In genomic region chr5:117103703-117104102, GRCh38 we compare ENCODE assay signal across 1 cellular context.
TF ChIP-seq lines count a peak whose summit lies in the region.

No MANE protein-coding gene starts in this region.

TF ChIP-seq in GM23338, 12 proteins besides CTCF, POLR2A, EP300 and RAD21 (continued from another document):
- TF ChIP-seq ZNF462 (CRISPR knock-in tag; IDR thresholded peaks at IDR 0.05) (no peak), ETS1 (IDR thresholded peaks at IDR 0.05) (no peak), JUNB (IDR thresholded peaks at IDR 0.05; ENCODE audit: unreplicated experiment) (no peak), NANOG (IDR thresholded peaks at IDR 0.05; ENCODE audit: borderline replicate concordance) (no peak), EZH2 (IDR thresholded peaks at IDR 0.05; ENCODE audit: low read depth, unreplicated experiment) (no peak), CREB1 (CRISPR knock-in tag; IDR thresholded peaks at IDR 0.05; ENCODE audit: low read depth) (no peak), EZH2phosphoT487 (IDR thresholded peaks at IDR 0.05; ENCODE audit: unreplicated experiment) (no peak), REST (IDR thresholded peaks at IDR 0.05; ENCODE audit: unreplicated experiment) (no peak), ZNF331 (CRISPR knock-in tag; IDR thresholded peaks at IDR 0.05; ENCODE audit: low read depth) (no peak), STAT1 (IDR thresholded peaks at IDR 0.05; ENCODE audit: unreplicated experiment) (no peak)
